29 cellular contexts compared by ENCODE assay signal in genomic region chr6:117215353-117216090, GRCh38. TPM values are rescaled to one million over a fixed set of nuclear protein-coding genes. Genes with fewer than 3 reads are reported as not detected.
"Had no signal": no experiment of that assay in that cellular context is flagged by ENCODE, and none has a peak within 500 bp of the region (broad histone marks: within the 10 kb centered on the region; RNA-seq: fewer than 3 reads in every experiment).

No MANE protein-coding gene starts in this region.

- H3K27me3 ChIP-seq: ascending aorta, Peyer's patch, SJCRH30 had no signal

- ATAC-seq: activated CD8-positive, alpha-beta T cell treated with anti-CD3 and anti-CD28 coated beads, Interleukin-2, amount 10 ng/mL, durations not matched to agents 7 days and 5 days; K562 had no signal

- FAIRE-seq: K562 had no signal

- H3K4me3 ChIP-seq: ascending aorta, K562, Peyer's patch, SJCRH30, SK-N-MC had no signal

- DNase-seq: activated CD4-positive, alpha-beta T cell treated with anti-CD3 and anti-CD28 coated beads for 1 hour; activated CD4-positive, alpha-beta T cell treated with anti-CD3 and anti-CD28 coated beads, Interleukin-2, amount 10 ng/mL, durations not matched to agents 7 days and 5 days; activated CD4-positive, alpha-beta T cell treated with anti-CD3 and anti-CD28 coated beads, Interleukin-2, amount 50 U/mL, for 48 hours; activated CD4-positive, CD25-positive, alpha-beta regulatory T cell; activated CD8-positive, alpha-beta T cell treated with anti-CD3 and anti-CD28 coated beads, Interleukin-2, amount 10 ng/mL, durations not matched to agents 7 days and 5 days; activated gamma-delta T cell; activated naive CD4-positive, alpha-beta T cell treated with Interleukin-2 at 50 U/mL for 16 hours; activated naive CD8-positive, alpha-beta T cell treated with anti-CD3 and anti-CD28 coated beads, Interleukin-2, amount 10 ng/mL, durations not matched to agents 7 days and 5 days; activated T-cell treated with anti-CD3 and anti-CD28 coated beads, Interleukin-2, amount 50 U/mL, for 24 hours; amygdala; NCI-H1105; NCI-H1417 treated with DMSO at 0.1 percent for 48 hours; NCI-H1930; NCI-H345; NCI-H524 treated with DMSO at 0.1 percent for 48 hours; RPMI8226; SHP77; SJCRH30; T1000; WERI-Rb-1 had no signal

- H3K36me3 ChIP-seq: ascending aorta, Peyer's patch, SJCRH30, WERI-Rb-1 had no signal

RNA-seq across cellular contexts. Expression of gene VGLL2, which starts 49.8 kb away (rescaled TPM):
- total RNA-seq: activated CD4-positive, alpha-beta T cell treated with anti-CD3 and anti-CD28 coated beads, Interleukin-2, amount 10 ng/mL, durations not matched to agents 7 days and 5 days; activated CD8-positive, alpha-beta T cell treated with anti-CD3 and anti-CD28 coated beads, Interleukin-2, amount 10 ng/mL, durations not matched to agents 7 days and 5 days; activated naive CD8-positive, alpha-beta T cell treated with anti-CD3 and anti-CD28 coated beads, Interleukin-2, amount 10 ng/mL, durations not matched to agents 7 days and 5 days; activated T-helper 2 cell treated with anti-CD3 and anti-CD28 coated beads, Interferon-gamma antibody, Interleukin-2, Interleukin-4, amounts not matched to agents 10 μg/mL and 5 μg/mL and 100 μg/mL, durations not matched to agents 14 hours and 24 hours and 36 hours; ascending aorta; K562; M059J; NCI-H460; Peyer's patch; T-helper 1 cell treated with Interleukin-12 subunit alpha and Interleukin-12 subunit beta and Interleukin-4 antibody, amounts not matched to agents 30 ng/mL and 1 ng/mL, for 36 hours; T-helper 2 cell treated with Interferon-gamma antibody and Interleukin-4, amounts not matched to agents 100 ng/mL and 5 ng/mL, for 36 hours had no signal
